In genomic region chrX:81202989-81203388, GRCh38 we compare ENCODE assay signal across 8 cellular contexts. TPM values are rescaled to one million over a fixed set of nuclear protein-coding genes. Genes with fewer than 3 reads are reported as not detected.
DNase-seq lines count a peak whose midpoint lies in the region; ATAC-seq, FAIRE-seq and TF ChIP-seq lines count a peak whose summit lies in the region.

No MANE protein-coding gene starts in this region.

- 0% methylated on average over 1 of the region's 1 CpG for WGBS in thymus

- H2AFZ ChIP-seq in keratinocyte (ENCODE audit: control insufficient read depth, low read length): no peak overlapping the region

- H3K36me3 ChIP-seq in keratinocyte (ENCODE audit: control insufficient read depth in 2 of 2, extremely low read depth in 1 of 2, insufficient read depth in 2 of 2, low read length in 2 of 2) (no peaks in the 10 kb centered on the region), thymus (ENCODE audit: control insufficient read depth, insufficient read depth) (no peaks in the 10 kb centered on the region)

- H3K27ac ChIP-seq in keratinocyte (ENCODE audit: control insufficient read depth, insufficient read depth, low read length): no peak overlapping the region
- peak overlapping the region; percentile 18 for H3K27ac ChIP-seq in thymus (ENCODE audit: low read depth)

- ATAC-seq in activated naive CD8-positive, alpha-beta T cell treated with anti-CD3 and anti-CD28 coated beads, Interleukin-2, amount 50 U/mL, for 24 hours: no peak

- H3K4me3 ChIP-seq in keratinocyte (ENCODE audit: control insufficient read depth in 2 of 3, extremely low read depth in 1 of 3, insufficient read depth in 2 of 3, low read depth in 1 of 3, low read length in 3 of 3): peak overlapping the region; percentile 47 to 86 (median 77)
- H3K4me3 ChIP-seq in thymus (ENCODE audit: low read length): peak overlapping the region; percentile 76

- H3K27ac Mint-ChIP-seq in activated T-cell treated with anti-CD3 and anti-CD28 coated beads, Interleukin-2, amount 50 U/mL, for 24 hours: peak overlapping the region; percentile 65
- peak overlapping the region; percentile 92 for H3K27ac Mint-ChIP-seq in activated naive CD8-positive, alpha-beta T cell treated with anti-CD3 and anti-CD28 coated beads, Interleukin-2, amount 50 U/mL, for 24 hours

- H3K9me3 Mint-ChIP-seq in activated T-cell treated with anti-CD3 and anti-CD28 coated beads, Interleukin-2, amount 50 U/mL, for 24 hours: no peaks in the 10 kb centered on the region
- H3K9me3 Mint-ChIP-seq in activated naive CD8-positive, alpha-beta T cell treated with anti-CD3 and anti-CD28 coated beads, Interleukin-2, amount 50 U/mL, for 24 hours: no peaks in the 10 kb centered on the region

- H3K27me3 Mint-ChIP-seq in activated T-cell treated with anti-CD3 and anti-CD28 coated beads, Interleukin-2, amount 50 U/mL, for 24 hours: peaks cover 9% of the 10 kb centered on the region
- no peaks in the 10 kb centered on the region for H3K27me3 Mint-ChIP-seq in activated naive CD8-positive, alpha-beta T cell treated with anti-CD3 and anti-CD28 coated beads, Interleukin-2, amount 50 U/mL, for 24 hours

- H3K9ac ChIP-seq in keratinocyte (ENCODE audit: control insufficient read depth, extremely low read depth, insufficient read depth, low read length): no peak overlapping the region

- peak overlapping the region; percentile 88 for H3K4me2 ChIP-seq in keratinocyte (ENCODE audit: control insufficient read depth, extremely low read depth, insufficient read depth, low read depth, low read length)

- H3K27me3 ChIP-seq in keratinocyte (ENCODE audit: control insufficient read depth, extremely low read depth, insufficient read depth, low read length): no peaks in the 10 kb centered on the region
- H3K27me3 ChIP-seq in thymus (ENCODE audit: control insufficient read depth, insufficient read depth): no peaks in the 10 kb centered on the region

- dilution Hi-C loops in keratinocyte (cut with MboI; ENCODE audit: extremely low pct_ligation_motif_present, low sequenced_read_pairs): no loop called here

- DNase-seq in activated T-cell treated with anti-CD3 and anti-CD28 coated beads, Interleukin-2, amount 50 U/mL, for 24 hours: no peak
- DNase-seq in activated T-cell treated with anti-CD3 and anti-CD28 coated beads, Interleukin-2, amount 50 U/mL, for 48 hours: no peak
- no peak for DNase-seq in activated naive CD8-positive, alpha-beta T cell treated with anti-CD3 and anti-CD28 coated beads, Interleukin-2, amount 50 U/mL, for 24 hours
- DNase-seq in keratinocyte (ENCODE audit: low read depth, low spot score): no peak
- DNase-seq in iPS-NIHi11 (ENCODE audit: low spot score): no peak
- DNase-seq in medulla oblongata (ENCODE audit: extremely low spot score): no peak
- DNase-seq in cerebellum (ENCODE audit: low spot score): no peak

- H3K9me1 ChIP-seq in keratinocyte (ENCODE audit: control insufficient read depth, extremely low read depth, insufficient read depth, low read length): no peaks in the 10 kb centered on the region

- H3K4me1 ChIP-seq in keratinocyte (ENCODE audit: control insufficient read depth, extremely low read depth, insufficient read depth, low read length): peaks cover 4% of the 10 kb centered on the region
- peaks cover 2% of the 10 kb centered on the region for H3K4me1 ChIP-seq in thymus (ENCODE audit: control insufficient read depth, insufficient read depth, low read length)

- H3K4me1 Mint-ChIP-seq in activated T-cell treated with anti-CD3 and anti-CD28 coated beads, Interleukin-2, amount 50 U/mL, for 24 hours (ENCODE audit: low read depth): peaks cover 41% of the 10 kb centered on the region
- H3K4me1 Mint-ChIP-seq in activated naive CD8-positive, alpha-beta T cell treated with anti-CD3 and anti-CD28 coated beads, Interleukin-2, amount 50 U/mL, for 24 hours: peaks cover 53% of the 10 kb centered on the region

- peak overlapping the region; percentile 85 for H3K4me3 Mint-ChIP-seq in activated T-cell treated with anti-CD3 and anti-CD28 coated beads, Interleukin-2, amount 50 U/mL, for 24 hours
- H3K4me3 Mint-ChIP-seq in activated naive CD8-positive, alpha-beta T cell treated with anti-CD3 and anti-CD28 coated beads, Interleukin-2, amount 50 U/mL, for 24 hours: peak overlapping the region; percentile 95

- H3K36me3 Mint-ChIP-seq in activated T-cell treated with anti-CD3 and anti-CD28 coated beads, Interleukin-2, amount 50 U/mL, for 24 hours (ENCODE audit: low read depth): peaks cover 12% of the 10 kb centered on the region
- peaks cover 16% of the 10 kb centered on the region for H3K36me3 Mint-ChIP-seq in activated naive CD8-positive, alpha-beta T cell treated with anti-CD3 and anti-CD28 coated beads, Interleukin-2, amount 50 U/mL, for 24 hours (ENCODE audit: low read depth)

- no peaks in the 10 kb centered on the region for H4K20me1 ChIP-seq in keratinocyte (ENCODE audit: control insufficient read depth, extremely low read depth, insufficient read depth, low read length)

- peaks cover 7% of the 10 kb centered on the region for H3K79me2 ChIP-seq in keratinocyte (ENCODE audit: control insufficient read depth, insufficient read depth, low read length)

- H3K9me3 ChIP-seq in keratinocyte (ENCODE audit: control insufficient read depth, low read depth, low read length) (no peaks in the 10 kb centered on the region), thymus (ENCODE audit: control insufficient read depth) (no peaks in the 10 kb centered on the region)

- TF ChIP-seq CTCF in keratinocyte (optimal IDR thresholded peaks at IDR 0.05 in 1 of 3, IDR thresholded peaks at IDR 0.05 in 1 of 3, conservative IDR thresholded peaks at IDR 0.05 in 1 of 3; ENCODE audit: extremely low read depth in 1 of 3, insufficient read depth in 2 of 3, low read length in 3 of 3): no peak

- FAIRE-seq in keratinocyte (lab: Jason Lieb, UNC): no peak

RNA-seq across cellular contexts. Expression of gene SH3BGRL, which starts 1.1 kb away (rescaled TPM):
- polyA plus RNA-seq in keratinocyte: 72.5 to 92.0 TPM (median 82.4 TPM) in 3 replicates
- polyA plus RNA-seq in keratinocyte (2011; ENCODE audit: low read depth): 12.4 TPM
- polyA plus RNA-seq in keratinocyte (2011; cell fraction: cytosol; rRNA removed): 113 and 204 TPM in 2 replicates
- 50.8 and 57.0 TPM in 2 replicates for polyA plus RNA-seq in keratinocyte (2011; cell fraction: nucleus; rRNA removed)
- polyA plus RNA-seq in keratinocyte (2012; ENCODE audit: low replicate concordance): 26.4 and 50.7 TPM in 2 replicates
- 8.6 to 39.6 TPM (median 35.5 TPM) in 3 replicates for polyA minus RNA-seq in keratinocyte
- 35.5 TPM for polyA minus RNA-seq in keratinocyte (2011; cell fraction: cytosol; rRNA and poly(A)+ RNA removed)
- polyA minus RNA-seq in keratinocyte (2011; cell fraction: nucleus; rRNA and poly(A)+ RNA removed): 11.3 and 27.0 TPM in 2 replicates
- 201 TPM for polyA plus RNA-seq in thymus
- total RNA-seq in cerebellum: 64.1 TPM

RNA-seq across cellular contexts. Expression of gene HMGN5, which starts 1.3 kb away (rescaled TPM):
- polyA plus RNA-seq in keratinocyte (1.7 to 2.2 TPM (median 1.9 TPM) in 3 replicates), thymus (8.2 TPM)
- polyA plus RNA-seq in keratinocyte (2011; ENCODE audit: low read depth): 2.0 TPM
- polyA plus RNA-seq in keratinocyte (2011; cell fraction: cytosol; rRNA removed): 1.6 and 2.9 TPM in 2 replicates
- polyA plus RNA-seq in keratinocyte (2011; cell fraction: nucleus; rRNA removed): 2.1 and 2.3 TPM in 2 replicates
- 1.3 and 2.9 TPM in 2 replicates for polyA plus RNA-seq in keratinocyte (2012; ENCODE audit: low replicate concordance)
- polyA minus RNA-seq in keratinocyte: 0.46 to 2.5 TPM in 2 of 3 replicates, not detected in the other
- not detected for polyA minus RNA-seq in keratinocyte (2011; cell fraction: cytosol; rRNA and poly(A)+ RNA removed)
- 3.2 TPM in 1 of 2 replicates, not detected in the other for polyA minus RNA-seq in keratinocyte (2011; cell fraction: nucleus; rRNA and poly(A)+ RNA removed)
- 2.4 TPM for total RNA-seq in cerebellum
